ENCODE assay signal across 3 cellular contexts in genomic region chr1:48302652-48303051, GRCh38.
"Had no signal": no experiment of that assay in that cellular context is flagged by ENCODE, and none has a peak within 500 bp of the region (broad histone marks: within the 10 kb centered on the region; RNA-seq: fewer than 3 reads in every experiment).

No MANE protein-coding gene starts in this region.

- ATAC-seq: GM12878 had no signal

- H3K4me3 ChIP-seq: GM12878 had no signal

- DNase-seq: GDM1, GF-D8 had no signal
